In genomic region chr17:19379306-19380075, GRCh38 we compare ENCODE assay signal across 8 cellular contexts.
DNase-seq lines count a peak whose midpoint lies in the region; ATAC-seq, FAIRE-seq and TF ChIP-seq lines count a peak whose summit lies in the region.

No MANE protein-coding gene starts in this region.

- peak overlapping the region; percentile 97 for H3K27ac ChIP-seq in 22Rv1
- H3K27ac ChIP-seq in muscle layer of colon (ENCODE audit: low read depth, low read length): peak overlapping the region; percentile 87

- no peak for TF ChIP-seq CTCF in 22Rv1 (IDR thresholded peaks at IDR 0.05)

- no peaks in the 10 kb centered on the region for H3K27me3 Mint-ChIP-seq in central memory CD8-positive, alpha-beta T cell

- peaks cover 22% of the 10 kb centered on the region for H3K36me3 Mint-ChIP-seq in central memory CD8-positive, alpha-beta T cell (ENCODE audit: insufficient read depth)

- H3K4me3 Mint-ChIP-seq in central memory CD8-positive, alpha-beta T cell: peak overlapping the region; percentile 100

- peak; percentile 81 for FAIRE-seq in HTR-8/SVneo (lab: Jason Lieb, UNC)

- H3K9me3 ChIP-seq in muscle layer of colon (ENCODE audit: low read length): no peaks in the 10 kb centered on the region

- no peak for DNase-seq in HTR-8/SVneo (ENCODE audit: insufficient read length, low spot score)
- no peak for DNase-seq in central memory CD8-positive, alpha-beta T cell (ENCODE audit: low spot score in 2 of 2)
- no peak for DNase-seq in AG08396 (ENCODE audit: low spot score)
- DNase-seq in GF-D8 (lab: John Stamatoyannopoulos, UW): no peak

- no peaks in the 10 kb centered on the region for H3K27me3 ChIP-seq in muscle layer of colon (ENCODE audit: control insufficient read depth in 1 of 2, insufficient read depth in 2 of 2, low read length in 2 of 2)

- H3K4me1 ChIP-seq in muscle layer of colon (ENCODE audit: insufficient read depth, low read length): peaks cover 46% of the 10 kb centered on the region

- peak overlapping the region; percentile 73 for H3K9ac ChIP-seq in muscle layer of colon (ENCODE audit: low read length)

- peak overlapping the region; percentile 64 to 69 for H3K4me3 ChIP-seq in muscle layer of colon (ENCODE audit: low read depth in 1 of 2, low read length in 2 of 2)

- H3K36me3 ChIP-seq in muscle layer of colon (ENCODE audit: insufficient read depth, low read length): peaks cover 42% of the 10 kb centered on the region

- peaks cover 38% of the 10 kb centered on the region for H3K4me1 Mint-ChIP-seq in central memory CD8-positive, alpha-beta T cell

- no peak overlapping the region for H3K27ac Mint-ChIP-seq in central memory CD8-positive, alpha-beta T cell (ENCODE audit: low read depth)

- no peaks in the 10 kb centered on the region for H3K9me3 Mint-ChIP-seq in central memory CD8-positive, alpha-beta T cell

- no peak for ATAC-seq in central memory CD8-positive, alpha-beta T cell (replicated peaks; ENCODE audit: extremely low read depth, poor library complexity, severe bottlenecking)
- no peak for ATAC-seq in HG03095 (IDR thresholded peaks at IDR 0.05; ENCODE audit: unreplicated experiment)
- ATAC-seq in GM18861 (IDR thresholded peaks at IDR 0.05; ENCODE audit: unreplicated experiment): no peak
